8 cellular contexts compared by ENCODE assay signal in genomic region chr10:75404335-75405200, GRCh38. TPM values are rescaled to one million over a fixed set of nuclear protein-coding genes. Genes with fewer than 3 reads are reported as not detected.
DNase-seq lines count a peak whose midpoint lies in the region; ATAC-seq and TF ChIP-seq lines count a peak whose summit lies in the region.

No MANE protein-coding gene starts in this region.

- peaks cover 5% of the 10 kb centered on the region for H4K20me1 ChIP-seq in GM23338 (replicated peaks; ENCODE audit: insufficient read depth)

- ATAC-seq in GM23338 = 0 out of 3 replicates have a peak, but pooled peaks have one; percentile 0
- ATAC-seq in stimulated activated naive B cell treated with anti-CD40 and anti-IgM and Interleukin-4, amounts not matched to agents 10 μg/mL and 1 μg/mL and 100 μg/mL, for 72 hours (replicated peaks) = no peak
- no peak for ATAC-seq in HG03354 (IDR thresholded peaks at IDR 0.05; ENCODE audit: poor library complexity, severe bottlenecking, unreplicated experiment)

- H3K4me1 ChIP-seq in GM23338 (ENCODE audit: insufficient read depth) (peaks cover 56% of the 10 kb centered on the region), iPS-15b (ENCODE audit: control insufficient read depth, insufficient read depth, low read length) (peaks cover 3% of the 10 kb centered on the region), HAP-1 (peaks cover 12% of the 10 kb centered on the region; the same call in 1 of the 2 replicates)

- H3K4me1 Mint-ChIP-seq in GM23338 = peaks cover 37% of the 10 kb centered on the region
- peaks cover 18% of the 10 kb centered on the region for H3K4me1 Mint-ChIP-seq in T-helper 2 cell treated with Interferon-gamma antibody and Interleukin-4, amounts not matched to agents 5 μg/mL and 100 μg/mL, for 36 hours (ENCODE audit: low read depth)
- H3K4me1 Mint-ChIP-seq in stimulated activated naive B cell treated with anti-CD40 and anti-IgM and Interleukin-4, amounts not matched to agents 10 μg/mL and 1 μg/mL and 100 μg/mL, for 72 hours = peaks cover 29 to 59% of the 10 kb centered on the region in 2 donors

- peak overlapping the region; percentile 81 for H2AFZ ChIP-seq in GM23338

- peaks cover 91% of the 10 kb centered on the region for H3K27me3 Mint-ChIP-seq in GM23338 (ENCODE audit: insufficient read depth, low read depth, poor library complexity)
- peaks cover 74% of the 10 kb centered on the region for H3K27me3 Mint-ChIP-seq in T-helper 2 cell treated with Interferon-gamma antibody and Interleukin-4, amounts not matched to agents 5 μg/mL and 100 μg/mL, for 36 hours (ENCODE audit: low read depth)
- H3K27me3 Mint-ChIP-seq in stimulated activated naive B cell treated with anti-CD40 and anti-IgM and Interleukin-4, amounts not matched to agents 10 μg/mL and 1 μg/mL and 100 μg/mL, for 72 hours = peaks cover 63 to 91% of the 10 kb centered on the region in 2 donors

- TF ChIP-seq CTCF in 22Rv1 (IDR thresholded peaks at IDR 0.05) (peak; percentile 9; the same call in 1 of the 2 replicates), GM23338 (conservative IDR thresholded peaks at IDR 0.05; ENCODE audit: low read depth in 2 of 2) (no peak; a peak in 1 of 4 replicates)

- no peaks in the 10 kb centered on the region for H3K9me2 ChIP-seq in GM23338 (ENCODE audit: insufficient read depth)

- in situ Hi-C loops in HAP-1 (cut with MboI; ENCODE audit: low sequenced_read_pairs) = no loop called here

- no peaks in the 10 kb centered on the region; the same call in 2 of the 3 replicates for H3K36me3 Mint-ChIP-seq in GM23338 (ENCODE audit: low read depth)
- H3K36me3 Mint-ChIP-seq in T-helper 2 cell treated with Interferon-gamma antibody and Interleukin-4, amounts not matched to agents 5 μg/mL and 100 μg/mL, for 36 hours (ENCODE audit: low read depth) = peaks cover 2% of the 10 kb centered on the region
- H3K36me3 Mint-ChIP-seq in stimulated activated naive B cell treated with anti-CD40 and anti-IgM and Interleukin-4, amounts not matched to agents 10 μg/mL and 1 μg/mL and 100 μg/mL, for 72 hours = peaks cover 3 to 7% of the 10 kb centered on the region in 2 donors

- H3K4me3 Mint-ChIP-seq in GM23338 = peak overlapping the region; percentile 76
- H3K4me3 Mint-ChIP-seq in T-helper 2 cell treated with Interferon-gamma antibody and Interleukin-4, amounts not matched to agents 5 μg/mL and 100 μg/mL, for 36 hours = peak overlapping the region; percentile 21
- peak overlapping the region; percentile 17 to 22 for H3K4me3 Mint-ChIP-seq in stimulated activated naive B cell treated with anti-CD40 and anti-IgM and Interleukin-4, amounts not matched to agents 10 μg/mL and 1 μg/mL and 100 μg/mL, for 72 hours

- peaks cover 3% of the 10 kb centered on the region; the same call in 2 of the 3 replicates for H3K9me3 Mint-ChIP-seq in GM23338
- H3K9me3 Mint-ChIP-seq in T-helper 2 cell treated with Interferon-gamma antibody and Interleukin-4, amounts not matched to agents 5 μg/mL and 100 μg/mL, for 36 hours = no peaks in the 10 kb centered on the region
- peaks cover 3 to 4% of the 10 kb centered on the region in 2 donors for H3K9me3 Mint-ChIP-seq in stimulated activated naive B cell treated with anti-CD40 and anti-IgM and Interleukin-4, amounts not matched to agents 10 μg/mL and 1 μg/mL and 100 μg/mL, for 72 hours

- peaks cover 26% of the 10 kb centered on the region for H3F3A ChIP-seq in GM23338 (replicated peaks; ENCODE audit: low read depth)

- H3K4me3 ChIP-seq in GM23338 (peak overlapping the region; percentile 65), iPS-15b (ENCODE audit: low read depth, low read length) (peak overlapping the region; percentile 62), HAP-1 (no peak overlapping the region)

- H3K27ac Mint-ChIP-seq in GM23338 = no peak overlapping the region
- H3K27ac Mint-ChIP-seq in T-helper 2 cell treated with Interferon-gamma antibody and Interleukin-4, amounts not matched to agents 5 μg/mL and 100 μg/mL, for 36 hours = no peak overlapping the region
- H3K27ac Mint-ChIP-seq in stimulated activated naive B cell treated with anti-CD40 and anti-IgM and Interleukin-4, amounts not matched to agents 10 μg/mL and 1 μg/mL and 100 μg/mL, for 72 hours = peak overlapping the region; percentile 52

- H3K27ac ChIP-seq in 22Rv1 = peak overlapping the region; percentile 100
- no peak overlapping the region for H3K27ac ChIP-seq in GM23338 (ENCODE audit: low read depth)

- peak; percentile 71 for DNase-seq in GM23338 (ENCODE audit: low spot score)
- DNase-seq in T-helper 2 cell treated with Interferon-gamma antibody and Interleukin-4, amounts not matched to agents 5 μg/mL and 100 μg/mL, for 36 hours (ENCODE audit: low spot score) = no peak
- DNase-seq in stimulated activated naive B cell treated with anti-CD40 and anti-IgM and Interleukin-4, amounts not matched to agents 10 μg/mL and 1 μg/mL and 100 μg/mL, for 72 hours = no peak
- no peak for DNase-seq in NCI-H2029 (lab: John Stamatoyannopoulos, UW)
- DNase-seq in HAP-1 (ENCODE audit: low spot score in 2 of 2) = no peak

- no peaks in the 10 kb centered on the region for H3K79me2 ChIP-seq in GM23338 (replicated peaks; ENCODE audit: insufficient read depth)

- H3K9me3 ChIP-seq in iPS-15b (ENCODE audit: control insufficient read depth, insufficient read depth, low read length) (no peaks in the 10 kb centered on the region), HAP-1 (no peaks in the 10 kb centered on the region)

- H3K36me3 ChIP-seq in GM23338 (ENCODE audit: insufficient read depth) (no peaks in the 10 kb centered on the region), iPS-15b (ENCODE audit: control insufficient read depth, insufficient read depth, low read length) (peaks cover under 1% of the 10 kb centered on the region), HAP-1 (replicated peaks) (0 out of 2 replicates have a peak, but pooled peaks cover under 1% of the 10 kb centered on the region)

- H3K4me2 ChIP-seq in GM23338 = peak overlapping the region; percentile 85

- H3K9ac ChIP-seq in iPS-15b (ENCODE audit: low read depth, low read length) = no peak overlapping the region

- H3K27me3 ChIP-seq in GM23338 (ENCODE audit: insufficient read depth) = peaks cover 97% of the 10 kb centered on the region
- H3K27me3 ChIP-seq in iPS-15b (ENCODE audit: control insufficient read depth, insufficient read depth, low read length) = peaks cover 72% of the 10 kb centered on the region
- no peaks in the 10 kb centered on the region; the same call in 1 of the 2 replicates for H3K27me3 ChIP-seq in HAP-1 (ENCODE audit: low read depth)

TF ChIP-seq in GM23338, 12 proteins besides CTCF, POLR2A, EP300 and RAD21:
- TF ChIP-seq EZH2phosphoT487 (IDR thresholded peaks at IDR 0.05; ENCODE audit: unreplicated experiment) (peak; percentile 35), EZH2 (IDR thresholded peaks at IDR 0.05; ENCODE audit: low read depth, unreplicated experiment) (peak; percentile 64), JUNB (IDR thresholded peaks at IDR 0.05; ENCODE audit: unreplicated experiment) (no peak)

RNA-seq across cellular contexts. Expression of gene ZNF503, which starts 3.0 kb away (rescaled TPM):
- total RNA-seq in GM23338 (2014; rRNA removed; shearing (Covaris generic)) = 0.04 TPM in 1 of 2 replicates, not detected in the other
- 0.21 and 0.24 TPM in 2 replicates for polyA plus RNA-seq in GM23338 (2016; fragmentation: Nextera tagmentation; extraction: Ambion mirVana)

RNA-seq across cellular contexts. Expression of gene LRMDA, which starts 26.9 kb away (rescaled TPM):
- total RNA-seq in GM23338 (2014; rRNA removed; shearing (Covaris generic)) = 0.90 TPM in 1 of 2 replicates, not detected in the other
- polyA plus RNA-seq in GM23338 (2016; fragmentation: Nextera tagmentation; extraction: Ambion mirVana) = 1.6 and 1.8 TPM in 2 replicates

Comparison
In these comparisons a context has a peak if more than half of its experiments do, and no peak if none do; other contexts are left out.
1. H3K4me3 Mint-ChIP-seq: peak in every context shown above with its lines; median percentile 76 in GM23338; 21 in T-helper 2 cell treated with Interferon-gamma antibody and Interleukin-4, amounts not matched to agents 5 μg/mL and 100 μg/mL, for 36 hours; 20 in stimulated activated naive B cell treated with anti-CD40 and anti-IgM and Interleukin-4, amounts not matched to agents 10 μg/mL and 1 μg/mL and 100 μg/mL, for 72 hours.